1 cellular context compared by ENCODE assay signal in genomic region chr17:75034236-75034908, GRCh38.
TF ChIP-seq lines count a peak whose summit lies in the region.

No MANE protein-coding gene starts in this region.

TF ChIP-seq in K562, 482 proteins besides CTCF, POLR2A, EP300 and RAD21 (continued from another document and continues in another):
- no peak for TF ChIP-seq NCOA4 (IDR thresholded peaks at IDR 0.05; ENCODE audit: partially characterized antibody)
- TF ChIP-seq NR2C2 (CRISPR knock-in tag; IDR thresholded peaks at IDR 0.05): peak; percentile 58; the same call in 1 of the 2 replicates
- no peak for TF ChIP-seq NR2C2 (tag; IDR thresholded peaks at IDR 0.05)
- TF ChIP-seq PHF21A (IDR thresholded peaks at IDR 0.05; ENCODE audit: borderline replicate concordance, low read depth): no peak
- TF ChIP-seq ARID3A (IDR thresholded peaks at IDR 0.05; ENCODE audit: borderline replicate concordance, low read depth, low read length): no peak
- no peak for TF ChIP-seq ELK1 (CRISPR knock-in tag; IDR thresholded peaks at IDR 0.05)
- no peak for TF ChIP-seq NCOR1 (IDR thresholded peaks at IDR 0.05)
- TF ChIP-seq DEAF1 (CRISPR knock-in tag; IDR thresholded peaks at IDR 0.05): no peak
- no peak for TF ChIP-seq U2AF2 (optimal IDR thresholded peaks at IDR 0.05; ENCODE audit: low read depth, low read length)
- TF ChIP-seq MAZ (CRISPR knock-in tag; conservative IDR thresholded peaks at IDR 0.05 in 1 of 2, IDR thresholded peaks at IDR 0.05 in 1 of 2): peak; percentile 61 to 84; a peak in 3 of 4 replicates
- TF ChIP-seq CBX5 (IDR thresholded peaks at IDR 0.05; ENCODE audit: borderline replicate concordance, low read depth): no peak
- TF ChIP-seq ZNF280B (CRISPR knock-in tag; IDR thresholded peaks at IDR 0.05): no peak
- TF ChIP-seq ZNF444 (CRISPR knock-in tag; IDR thresholded peaks at IDR 0.05): no peak
- TF ChIP-seq ZNF398 (CRISPR knock-in tag; IDR thresholded peaks at IDR 0.05): no peak
- TF ChIP-seq NFRKB (IDR thresholded peaks at IDR 0.05; ENCODE audit: low read depth): peak; percentile 71; the same call in 1 of the 2 replicates
- no peak for TF ChIP-seq ZNF280A (IDR thresholded peaks at IDR 0.05; ENCODE audit: low read depth, partially characterized antibody)
- 0 out of 2 replicates have a peak, but pooled peaks have one; percentile 51 for TF ChIP-seq ZBTB43 (CRISPR knock-in tag; IDR thresholded peaks at IDR 0.05)
- no peak for TF ChIP-seq SIRT6 (IDR thresholded peaks at IDR 0.05; ENCODE audit: low read depth, low read length)
- no peak for TF ChIP-seq PPARD (CRISPR knock-in tag; IDR thresholded peaks at IDR 0.05)
- no peak for TF ChIP-seq ZBTB33 (CRISPR knock-in tag; IDR thresholded peaks at IDR 0.05)
- no peak for TF ChIP-seq HDGF (IDR thresholded peaks at IDR 0.05)
- TF ChIP-seq TRIM24 (IDR thresholded peaks at IDR 0.05): 0 out of 4 replicates have a peak, but pooled peaks of 1 of the 2 experiments have one; percentile 10
- no peak for TF ChIP-seq POU5F1 (IDR thresholded peaks at IDR 0.05; ENCODE audit: borderline replicate concordance, low read depth, low read length, partially characterized antibody)
- TF ChIP-seq DLX4 (CRISPR knock-in tag; IDR thresholded peaks at IDR 0.05): no peak
- TF ChIP-seq CBX8 (IDR thresholded peaks at IDR 0.05; ENCODE audit: borderline replicate concordance, extremely low read depth, low read depth, low read length, poor library complexity, severe bottlenecking): no peak
- no peak for TF ChIP-seq SNIP1 (IDR thresholded peaks at IDR 0.05; ENCODE audit: low read depth)
- no peak for TF ChIP-seq HSF4 (CRISPR knock-in tag; IDR thresholded peaks at IDR 0.05; ENCODE audit: borderline replicate concordance)
- no peak for TF ChIP-seq ZBTB49 (CRISPR knock-in tag; IDR thresholded peaks at IDR 0.05; ENCODE audit: borderline replicate concordance)
- no peak for TF ChIP-seq RREB1 (CRISPR knock-in tag; IDR thresholded peaks at IDR 0.05)
- TF ChIP-seq SRSF1 (IDR thresholded peaks at IDR 0.05; ENCODE audit: low read depth, low read length): no peak
- no peak for TF ChIP-seq PRPF4 (IDR thresholded peaks at IDR 0.05; ENCODE audit: insufficient read depth, low read depth, low read length, poor library complexity, severe bottlenecking)
- TF ChIP-seq POLR3A (IDR thresholded peaks at IDR 0.05; ENCODE audit: borderline replicate concordance, extremely low read depth, insufficient read depth, insufficient read length): peak; percentile 86
- TF ChIP-seq ZNF239 (CRISPR knock-in tag; IDR thresholded peaks at IDR 0.05): no peak
- TF ChIP-seq SMARCA5 (IDR thresholded peaks at IDR 0.05): 0 out of 2 replicates have a peak, but pooled peaks have one; percentile 67
- TF ChIP-seq ZBTB8A (IDR thresholded peaks at IDR 0.05; ENCODE audit: partially characterized antibody): peak; percentile 86
- TF ChIP-seq PCBP1 (IDR thresholded peaks at IDR 0.05; ENCODE audit: low read depth, low read length, poor library complexity, severe bottlenecking): no peak
